In genomic region chr11:29224739-29225384, GRCh38 we compare ENCODE assay signal across 18 cellular contexts.
A peak's percentile ranks its signal among the peaks of the same experiment; 100 is the strongest.
DNase-seq lines count a peak whose midpoint lies in the region; ATAC-seq, FAIRE-seq and TF ChIP-seq lines count a peak whose summit lies in the region.
"Had no signal": no experiment of that assay in that cellular context is flagged by ENCODE, and none has a peak within 500 bp of the region (broad histone marks: within the 10 kb centered on the region; RNA-seq: fewer than 3 reads in every experiment).

No MANE protein-coding gene starts in this region.

- no peak overlapping the region for H4K8ac ChIP-seq in H1 (ENCODE audit: extremely low read depth, insufficient read depth, low read length)

- H3K56ac ChIP-seq in H1 (replicated peaks; ENCODE audit: insufficient read length, low read depth, low read length): no peak overlapping the region

- H3K4me3 ChIP-seq in H1 (ENCODE audit: extremely low read depth in 1 of 4, insufficient read depth in 2 of 4, low read depth in 3 of 4, low read length in 4 of 4): no peak overlapping the region; a peak in 1 of 8 replicates
- H3K4me3 ChIP-seq: K562, PC-9 had no signal

- H3K27me3 ChIP-seq in H1 (replicated peaks in 1 of 4; ENCODE audit: control insufficient read depth in 3 of 4, extremely low read depth in 1 of 4, insufficient read depth in 3 of 4, low read length in 3 of 4): no peaks in the 10 kb centered on the region
- H3K27me3 ChIP-seq: BE2C had no signal

- H3K36me3 ChIP-seq in H1 (ENCODE audit: control insufficient read depth in 2 of 4, insufficient read depth in 4 of 4, low read length in 3 of 4): no peaks in the 10 kb centered on the region
- H3K36me3 ChIP-seq: BE2C had no signal

- no peaks in the 10 kb centered on the region for H3K9me3 ChIP-seq in H1 (ENCODE audit: insufficient read depth in 2 of 2, low read depth in 1 of 2, low read length in 1 of 2)
- H3K9me3 ChIP-seq: BE2C had no signal

- no peak for TF ChIP-seq POLR2A in H1 (IDR thresholded peaks at IDR 0.05; ENCODE audit: control extremely low read depth in 1 of 2, low read depth in 2 of 2, low read length in 2 of 2)

- POLR2A ChIA-PET in H1 (lab: Charles Lee; ENCODE audit: partially characterized antibody): no interaction called here

- no peak overlapping the region for H2BK12ac ChIP-seq in H1 (ENCODE audit: low read depth, low read length)

- H3K18ac ChIP-seq in H1 (ENCODE audit: extremely low read depth, low read length): no peak overlapping the region

- no peak overlapping the region for H2BK15ac ChIP-seq in H1 (ENCODE audit: low read length)

- TF ChIP-seq RAD21 in H1 (IDR thresholded peaks at IDR 0.05 in 1 of 2, conservative IDR thresholded peaks at IDR 0.05 in 1 of 2; ENCODE audit: low read depth in 2 of 2, low read length in 2 of 2): no peak

- 0 out of 3 replicates have a peak, but pooled peaks of 1 of the 2 experiments have one; percentile 35 for TF ChIP-seq EP300 in H1 (IDR thresholded peaks at IDR 0.05; ENCODE audit: borderline replicate concordance in 1 of 2, low read depth in 2 of 2, low read length in 2 of 2)

- H3K79me1 ChIP-seq in H1 (ENCODE audit: low read depth, low read length): no peaks in the 10 kb centered on the region

- TF ChIP-seq CTCF in H1 (IDR thresholded peaks at IDR 0.05; ENCODE audit: control extremely low read depth in 1 of 3, insufficient read depth in 1 of 3, low read depth in 1 of 3, low read length in 3 of 3): no peak

- H4K20me1 ChIP-seq in H1 (replicated peaks in 1 of 2; ENCODE audit: control insufficient read depth in 1 of 2, insufficient read depth in 2 of 2, low read length in 2 of 2): no peaks in the 10 kb centered on the region

- H3K23ac ChIP-seq in H1 (ENCODE audit: insufficient read length): no peak overlapping the region

- H3K27ac ChIP-seq in H1 (ENCODE audit: low read depth, low read length): no peak overlapping the region
- H3K27ac ChIP-seq: PC-9 had no signal

- DNase-seq in NCI-H82 (lab: John Stamatoyannopoulos, UW) (peak; percentile 69), H1 (ENCODE audit: low read depth in 1 of 2, low spot score in 2 of 2) (peak; percentile 10 to 50), iris pigment epithelial cell (ENCODE audit: low read depth) (peak; percentile 17), HT-29 (ENCODE audit: low spot score) (no peak), RCC 7860 (ENCODE audit: low spot score) (no peak), NCI-H1048 (lab: John Stamatoyannopoulos, UW) (no peak)
- DNase-seq: BE2C; CD4-positive, alpha-beta T cell; NCI-H1436; NCI-H2029 treated with DMSO at 0.1 percent for 48 hours; NCI-H2171 treated with DMSO at 0.1 percent for 48 hours; NCI-H446 treated with DMSO at 0.1 percent for 48 hours; PC-9; SW 1271 had no signal

- peak overlapping the region; percentile 8 to 18; a peak in 1 of 4 replicates for H3K4me2 ChIP-seq in H1 (ENCODE audit: insufficient read depth in 1 of 2, low read depth in 2 of 2, low read length in 2 of 2)
- H3K4me2 ChIP-seq: PC-9 had no signal

- no peaks in the 10 kb centered on the region for H3K79me2 ChIP-seq in H1 (ENCODE audit: control insufficient read depth in 1 of 2, insufficient read depth in 2 of 2, low read length in 2 of 2)

- FAIRE-seq in H1 (lab: Jason Lieb, UNC) (no peak), RCC 7860 (lab: Jason Lieb, UNC) (no peak)
- FAIRE-seq: GM19239, K562 had no signal

- no peak overlapping the region for H4K91ac ChIP-seq in H1 (replicated peaks; ENCODE audit: insufficient read length, low read length)

- peaks cover 0 to 8% (median 3%) of the 10 kb centered on the region in 4 experiments; a peak in 4 of 7 replicates for H3K4me1 ChIP-seq in H1 (replicated peaks in 1 of 4; ENCODE audit: control insufficient read depth in 3 of 4, insufficient read depth in 4 of 4, low read length in 3 of 4)
- H3K4me1 ChIP-seq: BE2C had no signal

- H2BK5ac ChIP-seq in H1 (ENCODE audit: low read depth, low read length): no peak overlapping the region

- no peak overlapping the region for H2BK20ac ChIP-seq in H1 (ENCODE audit: low read length)

- H4K5ac ChIP-seq in H1 (ENCODE audit: insufficient read length, low read depth, low read length): peak overlapping the region; percentile 15

- peak overlapping the region; percentile 97 for H2AFZ ChIP-seq in H1 (ENCODE audit: low read length)
- H2AFZ ChIP-seq: PC-9 had no signal

- H2BK120ac ChIP-seq in H1 (replicated peaks; ENCODE audit: low read depth, low read length): no peak overlapping the region

- WGBS in H1 (ENCODE audit: extremely low coverage in 1 of 2, insufficient coverage in 1 of 2, insufficient read length in 1 of 2, insufficient replicate concordance in 2 of 2, low coverage in 1 of 2, low lambda C conversion rate in 2 of 2, missing lambda C conversion rate in 1 of 2), 2 experiments: 84% methylated on average over 9 of the region's 9 CpGs; no CpG with 5 or more reads in 1 of the 2 experiments

- H3K4ac ChIP-seq in H1 (replicated peaks; ENCODE audit: insufficient read length, low read depth, low read length): no peak overlapping the region

- H3K9ac ChIP-seq in H1 (replicated peaks in 1 of 4; ENCODE audit: extremely low read depth in 1 of 4, low read depth in 3 of 4, low read length in 3 of 4): no peak overlapping the region

- no peak overlapping the region for H2AK5ac ChIP-seq in H1 (ENCODE audit: low read depth, low read length)

- no peaks in the 10 kb centered on the region for H3K23me2 ChIP-seq in H1 (ENCODE audit: low read depth, low read length)

- CTCF ChIA-PET in H1 (lab: Charles Lee; ENCODE audit: partially characterized antibody): interaction anchor here (0.8 kb wide), 1 partner anchor 24 kb away, joined by 3 read pairs; no protein-coding TSS in a partner anchor

- ATAC-seq in HG02678 (IDR thresholded peaks at IDR 0.05; ENCODE audit: unreplicated experiment): no peak
- ATAC-seq: HCT116, K562 had no signal

- H3K14ac ChIP-seq in H1 (ENCODE audit: insufficient read length): no peak overlapping the region

TF ChIP-seq in H1, 55 proteins besides CTCF, POLR2A, EP300 and RAD21:
- no peak for TF ChIP-seq RNF2 (IDR thresholded peaks at IDR 0.05; ENCODE audit: borderline replicate concordance, low read depth, low read length, missing control alignments, poor library complexity, severe bottlenecking)
- TF ChIP-seq ASH2L (IDR thresholded peaks at IDR 0.05; ENCODE audit: low read length): peak; percentile 20
- peak; percentile 30 for TF ChIP-seq KDM4A (IDR thresholded peaks at IDR 0.05; ENCODE audit: low read depth, low read length, severe bottlenecking)

Comparison
In these comparisons a context has a peak if more than half of its experiments do, and no peak if none do; other contexts are left out.
1. DNase-seq: peak in NCI-H82 (single experiment), H1 (2 of 2) and iris pigment epithelial cell (single experiment); none in HT-29 (single experiment), RCC 7860 (single experiment) and NCI-H1048 (single experiment).